ENCODE assay signal across 27 cellular contexts in the genomic region with DNA sequence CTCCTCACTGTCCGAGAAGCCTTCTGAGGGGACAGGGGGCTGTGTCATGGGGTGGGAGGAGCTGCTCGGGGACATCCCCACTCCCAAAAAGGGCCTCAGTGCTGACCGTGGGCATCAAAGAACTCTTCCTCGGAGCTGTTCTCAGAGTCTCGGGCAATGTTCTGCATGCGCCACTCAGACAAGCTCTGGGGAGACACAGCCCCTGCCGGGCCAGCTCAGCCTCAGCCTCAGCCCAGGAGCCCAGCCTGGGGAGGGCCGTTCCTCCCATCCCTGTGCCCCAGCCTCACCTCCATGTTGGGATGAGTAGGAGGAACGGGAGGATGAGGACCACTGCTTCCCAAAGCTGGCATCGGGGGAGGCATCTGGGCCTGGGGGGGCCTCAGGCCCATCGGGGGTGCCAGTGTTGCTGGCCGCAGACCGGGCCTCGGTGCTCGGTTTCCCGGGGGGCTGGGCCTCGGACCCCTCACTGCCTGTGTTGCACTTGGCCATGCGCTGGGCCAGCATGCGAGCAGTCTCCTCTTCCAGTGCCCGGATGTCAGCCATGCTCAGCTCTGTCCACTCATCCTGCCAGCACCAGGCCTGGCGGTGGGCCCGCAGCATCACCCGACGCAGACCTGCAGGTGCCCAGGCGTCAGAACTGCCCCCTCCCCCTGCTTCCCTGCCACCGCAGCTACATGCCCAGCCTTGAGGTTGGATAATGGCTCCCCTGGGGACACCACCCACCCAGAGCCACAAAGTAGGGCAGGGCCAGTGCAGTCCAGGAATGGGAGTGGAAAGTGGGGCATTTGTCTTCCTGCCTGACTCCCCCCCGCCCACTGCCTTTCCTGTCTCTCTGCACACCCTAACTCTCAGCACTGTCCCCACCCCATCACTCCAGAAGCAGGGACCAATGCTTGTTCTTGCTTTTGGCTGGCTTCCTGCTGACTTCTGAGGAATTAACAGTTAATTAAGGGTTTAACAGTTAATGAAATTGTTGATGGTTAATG. TPM values are rescaled to one million over a fixed set of nuclear protein-coding genes. Genes with fewer than 3 reads are reported as not detected.
DNase-seq lines count a peak whose midpoint lies in the region; ATAC-seq, FAIRE-seq and TF ChIP-seq lines count a peak whose summit lies in the region.
"Had no signal": no experiment of that assay in that cellular context is flagged by ENCODE, and none has a peak within 500 bp of the region (broad histone marks: within the 10 kb centered on the region; RNA-seq: fewer than 3 reads in every experiment).

No MANE protein-coding gene starts in this region.

- no TSS peak for BruUV-seq in GM12878 (replicated peaks; lab: Mats Ljungman, UMichigan)

- no peak for TF ChIP-seq EP300 in GM12878 (IDR thresholded peaks at IDR 0.05; ENCODE audit: borderline replicate concordance in 1 of 2, control insufficient read depth in 1 of 2, low read depth in 2 of 2, low read length in 2 of 2)

- peaks cover 0 to 70% of the 10 kb centered on the region in 2 experiments; a peak in 1 of 3 replicates for H3K36me3 ChIP-seq in HEK293 (ENCODE audit: control insufficient read depth in 2 of 2, insufficient read depth in 1 of 2, low read length in 2 of 2)
- H3K36me3 ChIP-seq in GM12878 (ENCODE audit: control insufficient read depth in 2 of 2, insufficient read depth in 2 of 2, low read length in 1 of 2), result peaks cover 0 to 9% of the 10 kb centered on the region in 2 experiments; a peak in 3 of 4 replicates
- H3K36me3 ChIP-seq in thymus (ENCODE audit: control insufficient read depth, insufficient read depth), result peaks cover 70% of the 10 kb centered on the region

- H3K4me1 ChIP-seq in HEK293 (ENCODE audit: control insufficient read depth, insufficient read depth, low read length) (no peaks in the 10 kb centered on the region), GM12878 (ENCODE audit: control insufficient read depth, insufficient read depth, low read length) (peaks cover 3% of the 10 kb centered on the region), thymus (ENCODE audit: control insufficient read depth, insufficient read depth, low read length) (peaks cover 12% of the 10 kb centered on the region)

- no peaks in the 10 kb centered on the region; the same call in 1 of the 2 replicates for H4K20me1 ChIP-seq in GM12878 (ENCODE audit: control insufficient read depth, insufficient read depth)

- no peak overlapping the region for H3K4me3 ChIP-seq in HEK293 (ENCODE audit: low read depth, low read length)
- H3K4me3 ChIP-seq in GM12878, result no peak overlapping the region
- H3K4me3 ChIP-seq in thymus (ENCODE audit: low read length), result no peak overlapping the region
- H3K4me3 ChIP-seq: heart right ventricle had no signal

- peaks cover 33% of the 10 kb centered on the region for H3K36me3 Mint-ChIP-seq in activated naive CD4-positive, alpha-beta T cell treated with anti-CD3 and anti-CD28 coated beads, Interleukin-2, amount 10 ng/mL, durations not matched to agents 7 days and 5 days
- peaks cover 23% of the 10 kb centered on the region for H3K36me3 Mint-ChIP-seq in activated naive CD4-positive, alpha-beta T cell treated with anti-CD3 and anti-CD28 coated beads for 36 hours (ENCODE audit: low read depth)

- no peak overlapping the region for H2AFZ ChIP-seq in GM12878 (ENCODE audit: control insufficient read depth, low read depth, low read length)

- H3K4me1 Mint-ChIP-seq in activated naive CD4-positive, alpha-beta T cell treated with anti-CD3 and anti-CD28 coated beads, Interleukin-2, amount 10 ng/mL, durations not matched to agents 7 days and 5 days, result peaks cover 26% of the 10 kb centered on the region
- peaks cover 25% of the 10 kb centered on the region for H3K4me1 Mint-ChIP-seq in activated naive CD4-positive, alpha-beta T cell treated with anti-CD3 and anti-CD28 coated beads for 36 hours (ENCODE audit: low read depth)

- no peak for TF ChIP-seq RAD21 in GM12878 (IDR thresholded peaks at IDR 0.05; ENCODE audit: insufficient read depth, low read depth, low read length)

- RAD21 ChIA-PET in GM12878 (lab: Charles Lee; ENCODE audit: unreplicated experiment), result no interaction called here

- in situ Hi-C loops in GM12878 (cut with MboI), result no loop called here

- intact Hi-C loops in activated naive CD4-positive, alpha-beta T cell treated with anti-CD3 and anti-CD28 coated beads for 36 hours (cut with micrococcal nuclease), result loop anchor here (10.0 kb wide), 2 partner anchors 385 to 535 kb away; a partner anchor contains a TSS
- intact Hi-C loops in GM12878 (cut with micrococcal nuclease; ENCODE audit: unreplicated experiment), result no loop called here

- H3K9ac ChIP-seq in GM12878 (ENCODE audit: control insufficient read depth, insufficient read depth, low read length), result no peak overlapping the region
- H3K9ac ChIP-seq: KMS-11 had no signal

- no peaks in the 10 kb centered on the region for H3K27me3 ChIP-seq in GM12878 (replicated peaks in 1 of 2; ENCODE audit: control insufficient read depth in 2 of 2, insufficient read depth in 2 of 2, low read length in 1 of 2)
- H3K27me3 ChIP-seq in thymus (ENCODE audit: control insufficient read depth, insufficient read depth), result no peaks in the 10 kb centered on the region
- H3K27me3 ChIP-seq: heart right ventricle had no signal

- FAIRE-seq in GM12878 (lab: Jason Lieb, UNC), result no peak
- FAIRE-seq: urothelium cell line had no signal

- POLR2A ChIA-PET in HEK293 (lab: Yijun Ruan, JAX), result no interaction called here
- POLR2A ChIA-PET in GM12878 (lab: Charles Lee), result interaction anchor here (0.9 to 1.0 kb wide), 2 partner anchors 12 to 17 kb away, joined by 3 read pairs; a partner anchor contains a TSS

- H3K79me2 ChIP-seq in GM12878 (ENCODE audit: control insufficient read depth, insufficient read depth, low read length), result peaks cover 8% of the 10 kb centered on the region

- peak overlapping the region; percentile 13 for H3K27ac Mint-ChIP-seq in activated naive CD4-positive, alpha-beta T cell treated with anti-CD3 and anti-CD28 coated beads, Interleukin-2, amount 10 ng/mL, durations not matched to agents 7 days and 5 days
- H3K27ac Mint-ChIP-seq in activated naive CD4-positive, alpha-beta T cell treated with anti-CD3 and anti-CD28 coated beads for 36 hours, result no peak overlapping the region
- H3K27ac Mint-ChIP-seq: activated CD4-positive, alpha-beta T cell treated with anti-CD3 and anti-CD28 coated beads for 36 hours had no signal

- TF ChIP-seq POLR2A in GM12878 (IDR thresholded peaks at IDR 0.05; ENCODE audit: low read depth, low read length), result 0 out of 2 replicates have a peak, but pooled peaks have one; percentile 21

- no peak overlapping the region for H3K27ac ChIP-seq in HEK293 (ENCODE audit: extremely low read depth, low read depth, low read length)
- no peak overlapping the region for H3K27ac ChIP-seq in GM12878 (ENCODE audit: control insufficient read depth, insufficient read depth)
- H3K27ac ChIP-seq in thymus (ENCODE audit: low read depth), result peak overlapping the region; percentile 26
- H3K27ac ChIP-seq: KMS-11 had no signal

- H3K9me3 ChIP-seq in HEK293 (ENCODE audit: control insufficient read depth, insufficient read depth, low read depth, low read length), result no peaks in the 10 kb centered on the region
- no peaks in the 10 kb centered on the region for H3K9me3 ChIP-seq in GM12878 (replicated peaks; ENCODE audit: control insufficient read depth, insufficient read depth, low read length)
- no peaks in the 10 kb centered on the region for H3K9me3 ChIP-seq in thymus (ENCODE audit: control insufficient read depth)
- H3K9me3 ChIP-seq: heart right ventricle had no signal

- H3K4me2 ChIP-seq in GM12878 (ENCODE audit: control insufficient read depth, insufficient read depth), result no peak overlapping the region
- H3K4me2 ChIP-seq: KMS-11 had no signal

- no peaks in the 10 kb centered on the region for H3K9me3 Mint-ChIP-seq in activated naive CD4-positive, alpha-beta T cell treated with anti-CD3 and anti-CD28 coated beads, Interleukin-2, amount 10 ng/mL, durations not matched to agents 7 days and 5 days
- no peaks in the 10 kb centered on the region for H3K9me3 Mint-ChIP-seq in activated naive CD4-positive, alpha-beta T cell treated with anti-CD3 and anti-CD28 coated beads for 36 hours

- no peak for TF ChIP-seq CTCF in HEK293 (tag by site-specific recombination; IDR thresholded peaks at IDR 0.05)
- TF ChIP-seq CTCF in GM12878 (IDR thresholded peaks at IDR 0.05 in 2 of 3, conservative IDR thresholded peaks at IDR 0.05 in 1 of 3; ENCODE audit: control insufficient read depth in 2 of 3, extremely low read depth in 1 of 3, insufficient read depth in 1 of 3, low read depth in 3 of 3, low read length in 3 of 3), result no peak
- no peak for TF ChIP-seq CTCF in omental fat pad (IDR thresholded peaks at IDR 0.05)

- no peak overlapping the region for H3K4me3 Mint-ChIP-seq in activated naive CD4-positive, alpha-beta T cell treated with anti-CD3 and anti-CD28 coated beads, Interleukin-2, amount 10 ng/mL, durations not matched to agents 7 days and 5 days
- H3K4me3 Mint-ChIP-seq in activated naive CD4-positive, alpha-beta T cell treated with anti-CD3 and anti-CD28 coated beads for 36 hours, result no peak overlapping the region
- H3K4me3 Mint-ChIP-seq: activated CD4-positive, alpha-beta T cell treated with anti-CD3 and anti-CD28 coated beads for 36 hours had no signal

- H3K27me3 Mint-ChIP-seq in activated naive CD4-positive, alpha-beta T cell treated with anti-CD3 and anti-CD28 coated beads, Interleukin-2, amount 10 ng/mL, durations not matched to agents 7 days and 5 days, result no peaks in the 10 kb centered on the region
- no peaks in the 10 kb centered on the region for H3K27me3 Mint-ChIP-seq in activated naive CD4-positive, alpha-beta T cell treated with anti-CD3 and anti-CD28 coated beads for 36 hours (ENCODE audit: low read depth)
- H3K27me3 Mint-ChIP-seq: activated CD4-positive, alpha-beta T cell treated with anti-CD3 and anti-CD28 coated beads for 36 hours had no signal

- SMC1A ChIA-PET in GM12878 (lab: Charles Lee; ENCODE audit: uncharacterized antibody, unreplicated experiment), result no interaction called here

- DNase-seq in activated naive CD4-positive, alpha-beta T cell treated with anti-CD3 and anti-CD28 coated beads, Interleukin-2, amount 10 ng/mL, durations not matched to agents 7 days and 5 days, result no peak
- DNase-seq in activated naive CD4-positive, alpha-beta T cell treated with anti-CD3 and anti-CD28 coated beads for 36 hours, result no peak
- DNase-seq in GM12878 (ENCODE audit: low read depth, low spot score), result no peak
- DNase-seq in omental fat pad (ENCODE audit: low spot score), result no peak
- DNase-seq in iPS-NIHi7 (ENCODE audit: extremely low spot score), result no peak
- no peak for DNase-seq in GM03348 (ENCODE audit: low spot score)
- DNase-seq: ACHN; activated CD4-positive, alpha-beta T cell treated with anti-CD3 and anti-CD28 coated beads for 36 hours; C1 segment of cervical spinal cord; effector CD4-positive, alpha-beta T cell; heart right ventricle; left colon; mesenchymal stem cell; NCI-H69; occipital lobe; stimulated activated CD4-positive, alpha-beta T cell treated with anti-CD3 and anti-CD28 coated beads, Interleukin-1b, Interleukin-23, amount 100 ng/mL, for 48 hours had no signal

- CTCF ChIA-PET in activated naive CD4-positive, alpha-beta T cell treated with anti-CD3 and anti-CD28 coated beads, Interleukin-2, amount 10 ng/mL, durations not matched to agents 7 days and 5 days (lab: Charles Lee), result no interaction called here
- CTCF ChIA-PET in activated naive CD4-positive, alpha-beta T cell treated with anti-CD3 and anti-CD28 coated beads for 36 hours (lab: Charles Lee), result no interaction called here
- CTCF ChIA-PET in HEK293 (lab: Yijun Ruan, JAX), result interaction anchor here (0.6 kb wide), 1 partner anchor 130 kb away, joined by 5 read pairs; no protein-coding TSS in a partner anchor
- CTCF ChIA-PET in GM12878 (lab: Yijun Ruan, JAX), result interaction anchor here (0.6 to 1.1 kb wide), 2 partner anchors 99 to 129 kb away, joined by 3 to 4 read pairs; a partner anchor contains a TSS

- 97% methylated on average over 27 of the region's 27 CpGs for WGBS in GM12878 (ENCODE audit: insufficient coverage, insufficient replicate concordance, low lambda C conversion rate, missing lambda C conversion rate)
- 98% methylated on average over 27 of the region's 27 CpGs for WGBS in thymus

- ATAC-seq in GM12878, result no peak
- no peak for ATAC-seq in omental fat pad (ENCODE audit: low FRiP score)
- ATAC-seq: activated CD4-positive, alpha-beta T cell treated with anti-CD3 and anti-CD28 coated beads for 36 hours; heart right ventricle; left colon had no signal

RNA-seq across cellular contexts. Expression of a gene that starts 5.1 kb away (rescaled TPM):
- total RNA-seq in activated naive CD4-positive, alpha-beta T cell treated with anti-CD3 and anti-CD28 coated beads for 36 hours, result 100 to 1,000 TPM; 112 to 127 TPM
- 57.2 and 68.9 TPM in 2 replicates for total RNA-seq in GM12878 (2013; cell fraction: nucleolus; rRNA removed)
- 28.3 and 47.4 TPM in 2 replicates for total RNA-seq in GM12878 (2014; rRNA removed)
- total RNA-seq in GM12878 (2014; rRNA removed; fragmentation: Illumina TruSeq; extraction: Trizol), result 10.5 and 13.7 TPM in 2 replicates
- 56.8 and 60.9 TPM in 2 replicates for total RNA-seq in GM12878 (2021)
- polyA plus RNA-seq in GM12878 (2011; ENCODE audit: low read depth), result 17.4 TPM
- polyA plus RNA-seq in GM12878 (2011; rRNA removed), result 13.7 and 16.9 TPM in 2 replicates
- 18.3 and 31.5 TPM in 2 replicates for polyA plus RNA-seq in GM12878 (2011; cell fraction: cytosol; rRNA removed)
- polyA plus RNA-seq in GM12878 (2011; cell fraction: nucleus; rRNA removed), result 105 and 147 TPM in 2 replicates
- 26.5 and 30.4 TPM in 2 replicates for polyA plus RNA-seq in GM12878 (2012)
- 5.8 and 16.1 TPM in 2 replicates for polyA plus RNA-seq in GM12878 (2014; fragmentation: Illumina TruSeq; extraction: Trizol)
- polyA plus RNA-seq in GM12878 (2014; fragmentation: Nextera tagmentation; extraction: Ambion mirVana), result under 1 TPM; 0.11 to 0.49 TPM
- polyA plus RNA-seq in GM12878 (2014; rRNA removed), result 43.7 and 46.0 TPM in 2 replicates
- polyA plus RNA-seq in GM12878 (2016; fragmentation: Nextera tagmentation; extraction: Ambion mirVana), result 10 to 100 TPM; 15.6 to 19.5 TPM
- 11.9 and 25.0 TPM in 2 replicates for polyA minus RNA-seq in GM12878 (2011; rRNA and poly(A)+ RNA removed)
- polyA minus RNA-seq in GM12878 (2011; cell fraction: cytosol; rRNA and poly(A)+ RNA removed), result 11.5 and 19.1 TPM in 2 replicates
- polyA minus RNA-seq in GM12878 (2011; cell fraction: nucleus; rRNA and poly(A)+ RNA removed), result 14.1 and 28.2 TPM in 2 replicates
- 57.2 TPM for polyA plus RNA-seq in thymus
- 10 to 100 TPM; 15.0 to 58.2 (median 26.6) TPM for total RNA-seq in omental fat pad

RNA-seq across cellular contexts. Expression of a gene that starts 7.9 kb away (rescaled TPM):
- 10 to 100 TPM; 53.7 to 55.1 TPM for total RNA-seq in activated naive CD4-positive, alpha-beta T cell treated with anti-CD3 and anti-CD28 coated beads for 36 hours
- 7.6 and 8.2 TPM in 2 replicates for total RNA-seq in GM12878 (2013; cell fraction: nucleolus; rRNA removed)
- total RNA-seq in GM12878 (2014; rRNA removed), result 36.2 and 45.5 TPM in 2 replicates
- 17.2 and 19.2 TPM in 2 replicates for total RNA-seq in GM12878 (2014; rRNA removed; fragmentation: Illumina TruSeq; extraction: Trizol)
- 58.8 and 60.7 TPM in 2 replicates for total RNA-seq in GM12878 (2021)
- 22.0 TPM for polyA plus RNA-seq in GM12878 (2011; ENCODE audit: low read depth)
- 6.7 and 15.9 TPM in 2 replicates for polyA plus RNA-seq in GM12878 (2011; rRNA removed)
- polyA plus RNA-seq in GM12878 (2011; cell fraction: cytosol; rRNA removed), result 61.6 and 74.5 TPM in 2 replicates
- polyA plus RNA-seq in GM12878 (2011; cell fraction: nucleus; rRNA removed), result 39.1 and 49.9 TPM in 2 replicates
- 48.2 and 49.0 TPM in 2 replicates for polyA plus RNA-seq in GM12878 (2012)
- polyA plus RNA-seq in GM12878 (2014; fragmentation: Illumina TruSeq; extraction: Trizol), result 5.8 and 36.3 TPM in 2 replicates
- polyA plus RNA-seq in GM12878 (2014; fragmentation: Nextera tagmentation; extraction: Ambion mirVana), result 10 to 100 TPM in 1 of 2 experiments, 1 to 10 TPM in 1; 8.0 to 18.0 TPM
- 51.4 and 55.4 TPM in 2 replicates for polyA plus RNA-seq in GM12878 (2014; rRNA removed)
- 100 to 1,000 TPM; 150 to 177 TPM for polyA plus RNA-seq in GM12878 (2016; fragmentation: Nextera tagmentation; extraction: Ambion mirVana)
- 11.6 and 24.7 TPM in 2 replicates for polyA minus RNA-seq in GM12878 (2011; rRNA and poly(A)+ RNA removed)
- polyA minus RNA-seq in GM12878 (2011; cell fraction: cytosol; rRNA and poly(A)+ RNA removed), result 19.1 and 23.9 TPM in 2 replicates
- 20.6 and 28.2 TPM in 2 replicates for polyA minus RNA-seq in GM12878 (2011; cell fraction: nucleus; rRNA and poly(A)+ RNA removed)
- 51.2 TPM for polyA plus RNA-seq in thymus
- 10 to 100 TPM; 23.5 to 50.5 (median 34.7) TPM for total RNA-seq in omental fat pad

RNA-seq across cellular contexts. Expression of a gene that starts 17.3 kb away (rescaled TPM):
- 100 to 1,000 TPM; 163 to 166 TPM for total RNA-seq in activated naive CD4-positive, alpha-beta T cell treated with anti-CD3 and anti-CD28 coated beads for 36 hours
- total RNA-seq in GM12878 (2013; cell fraction: nucleolus; rRNA removed), result 36.0 and 38.7 TPM in 2 replicates
- total RNA-seq in GM12878 (2014; rRNA removed), result 135 and 139 TPM in 2 replicates
- total RNA-seq in GM12878 (2014; rRNA removed; fragmentation: Illumina TruSeq; extraction: Trizol), result 67.2 and 67.6 TPM in 2 replicates
- total RNA-seq in GM12878 (2021), result 128 and 129 TPM in 2 replicates
- polyA plus RNA-seq in GM12878 (2011; ENCODE audit: low read depth), result 103 TPM
- 77.2 and 144 TPM in 2 replicates for polyA plus RNA-seq in GM12878 (2011; rRNA removed)
- polyA plus RNA-seq in GM12878 (2011; cell fraction: cytosol; rRNA removed), result 217 and 298 TPM in 2 replicates
- 166 and 189 TPM in 2 replicates for polyA plus RNA-seq in GM12878 (2011; cell fraction: nucleus; rRNA removed)
- 118 and 132 TPM in 2 replicates for polyA plus RNA-seq in GM12878 (2012)
- polyA plus RNA-seq in GM12878 (2014; fragmentation: Illumina TruSeq; extraction: Trizol), result 20.7 and 47.5 TPM in 2 replicates
- 10 to 100 TPM; 12.6 to 29.7 TPM for polyA plus RNA-seq in GM12878 (2014; fragmentation: Nextera tagmentation; extraction: Ambion mirVana)
- 164 and 168 TPM in 2 replicates for polyA plus RNA-seq in GM12878 (2014; rRNA removed)
- polyA plus RNA-seq in GM12878 (2016; fragmentation: Nextera tagmentation; extraction: Ambion mirVana), result 100 to 1,000 TPM; 103 to 105 TPM
- polyA minus RNA-seq in GM12878 (2011; rRNA and poly(A)+ RNA removed), result 109 and 173 TPM in 2 replicates
- 53.0 and 57.6 TPM in 2 replicates for polyA minus RNA-seq in GM12878 (2011; cell fraction: cytosol; rRNA and poly(A)+ RNA removed)
- polyA minus RNA-seq in GM12878 (2011; cell fraction: nucleus; rRNA and poly(A)+ RNA removed), result 30.3 and 38.4 TPM in 2 replicates
- 96.4 TPM for polyA plus RNA-seq in thymus
- total RNA-seq in omental fat pad, result 10 to 100 TPM; 51.2 to 67.5 (median 62.1) TPM

RNA-seq across cellular contexts. Expression of a gene that starts 23.1 kb away (rescaled TPM):
- not detected for total RNA-seq in activated naive CD4-positive, alpha-beta T cell treated with anti-CD3 and anti-CD28 coated beads for 36 hours
- not detected in 2 replicates for total RNA-seq in GM12878 (2013; cell fraction: nucleolus; rRNA removed)
- not detected in 2 replicates for total RNA-seq in GM12878 (2014; rRNA removed)
- not detected in 2 replicates for total RNA-seq in GM12878 (2014; rRNA removed; fragmentation: Illumina TruSeq; extraction: Trizol)
- not detected in 2 replicates for total RNA-seq in GM12878 (2021)
- polyA plus RNA-seq in GM12878 (2011; ENCODE audit: low read depth), result not detected
- polyA plus RNA-seq in GM12878 (2011; rRNA removed), result not detected in 2 replicates
- not detected in 2 replicates for polyA plus RNA-seq in GM12878 (2011; cell fraction: cytosol; rRNA removed)
- not detected in 2 replicates for polyA plus RNA-seq in GM12878 (2011; cell fraction: nucleus; rRNA removed)
- polyA plus RNA-seq in GM12878 (2012), result not detected in 2 replicates
- not detected in 2 replicates for polyA plus RNA-seq in GM12878 (2014; fragmentation: Illumina TruSeq; extraction: Trizol)
- polyA plus RNA-seq in GM12878 (2014; fragmentation: Nextera tagmentation; extraction: Ambion mirVana), result not detected
- polyA plus RNA-seq in GM12878 (2014; rRNA removed), result not detected in 2 replicates
- polyA plus RNA-seq in GM12878 (2016; fragmentation: Nextera tagmentation; extraction: Ambion mirVana), result not detected
- polyA minus RNA-seq in GM12878 (2011; rRNA and poly(A)+ RNA removed), result not detected in 2 replicates
- polyA minus RNA-seq in GM12878 (2011; cell fraction: cytosol; rRNA and poly(A)+ RNA removed), result not detected in 2 replicates
- not detected in 2 replicates for polyA minus RNA-seq in GM12878 (2011; cell fraction: nucleus; rRNA and poly(A)+ RNA removed)
- polyA plus RNA-seq in thymus, result 0.14 TPM
- not detected for total RNA-seq in omental fat pad
- total RNA-seq: activated CD4-positive, alpha-beta T cell treated with anti-CD3 and anti-CD28 coated beads for 36 hours; activated CD8-positive, alpha-beta memory T cell treated with anti-CD3 and anti-CD28 coated beads for 36 hours; epithelial cell of proximal tubule; heart right ventricle; HT1080; left colon; occipital lobe; SK-MEL-5; skeletal muscle tissue; T-helper 1 cell treated with Interleukin-12 subunit alpha and Interleukin-12 subunit beta and Interleukin-4 antibody, amounts not matched to agents 30 ng/mL and 1 ng/mL, for 36 hours had no signal
- polyA plus RNA-seq: adipose tissue, heart right ventricle had no signal

RNA-seq across cellular contexts. Expression of a gene that starts 31.1 kb away (rescaled TPM):
- 10 to 100 TPM; 52.6 to 56.1 TPM for total RNA-seq in activated naive CD4-positive, alpha-beta T cell treated with anti-CD3 and anti-CD28 coated beads for 36 hours
- total RNA-seq in GM12878 (2013; cell fraction: nucleolus; rRNA removed), result 35.2 and 57.3 TPM in 2 replicates
- total RNA-seq in GM12878 (2014; rRNA removed) (20.0 and 30.5 TPM in 2 replicates), GM12878 (2014; rRNA removed; fragmentation: Illumina TruSeq; extraction: Trizol) (10.6 and 12.0 TPM in 2 replicates), GM12878 (2021) (42.5 and 45.0 TPM in 2 replicates), omental fat pad (10 to 100 TPM; 33.6 to 56.6 (median 44.0) TPM)
- polyA plus RNA-seq in GM12878 (2011; ENCODE audit: low read depth), result 7.9 TPM
- polyA plus RNA-seq in GM12878 (2011; rRNA removed) (10.8 and 25.0 TPM in 2 replicates), GM12878 (2014; fragmentation: Illumina TruSeq; extraction: Trizol) (2.0 and 11.2 TPM in 2 replicates), GM12878 (2014; fragmentation: Nextera tagmentation; extraction: Ambion mirVana) (1 to 10 TPM; 1.6 to 7.0 TPM), GM12878 (2014; rRNA removed) (90.7 and 93.8 TPM in 2 replicates), GM12878 (2016; fragmentation: Nextera tagmentation; extraction: Ambion mirVana) (10 to 100 TPM; 58.9 to 64.3 TPM), thymus (96.3 TPM)
- 93.1 and 93.6 TPM in 2 replicates for polyA plus RNA-seq in GM12878 (2011; cell fraction: cytosol; rRNA removed)
- polyA plus RNA-seq in GM12878 (2011; cell fraction: nucleus; rRNA removed), result 59.5 and 70.8 TPM in 2 replicates
- 43.8 and 59.2 TPM in 2 replicates for polyA plus RNA-seq in GM12878 (2012)
- polyA minus RNA-seq in GM12878 (2011; rRNA and poly(A)+ RNA removed), result 3.1 and 14.1 TPM in 2 replicates
- polyA minus RNA-seq in GM12878 (2011; cell fraction: cytosol; rRNA and poly(A)+ RNA removed), result 11.1 and 11.8 TPM in 2 replicates
- 8.7 and 14.6 TPM in 2 replicates for polyA minus RNA-seq in GM12878 (2011; cell fraction: nucleus; rRNA and poly(A)+ RNA removed)

Comparison
In these comparisons a context has a peak if more than half of its experiments do, and no peak if none do; other contexts are left out.
1. CTCF ChIA-PET loops: an anchor here in HEK293 (0.6 kb wide) and GM12878 (0.6 to 1.1 kb wide); none called in activated naive CD4-positive, alpha-beta T cell treated with anti-CD3 and anti-CD28 coated beads, Interleukin-2, amount 10 ng/mL, durations not matched to agents 7 days and 5 days and activated naive CD4-positive, alpha-beta T cell treated with anti-CD3 and anti-CD28 coated beads for 36 hours.